ENCODE assay signal across 8 cellular contexts in genomic region chr4:99947608-99948007, GRCh38. TPM values are rescaled to one million over a fixed set of nuclear protein-coding genes. Genes with fewer than 3 reads are reported as not detected.
DNase-seq lines count a peak whose midpoint lies in the region; ATAC-seq, FAIRE-seq and TF ChIP-seq lines count a peak whose summit lies in the region.

No MANE protein-coding gene starts in this region.

- 0 out of 2 replicates have a peak, but pooled peaks cover 8% of the 10 kb centered on the region for H4K20me1 ChIP-seq in HepG2 (ENCODE audit: insufficient read depth, low read length)

- intact Hi-C loops in HepG2 (cut with micrococcal nuclease; ENCODE audit: unreplicated experiment) (no loop called here), right lobe of liver (cut with DNase I) (loop anchor here in 1 of 2 donors (10.0 kb wide), 1 partner anchor 53 kb away; the partner anchor contains the start of gene LAMTOR3), body of pancreas (cut with DNase I) (no loop called here)

- H3K4me1 ChIP-seq in HepG2 (ENCODE audit: insufficient read depth, low read length) (peaks cover 50% of the 10 kb centered on the region), right lobe of liver (peaks cover 0 to 18% (median 4%) of the 10 kb centered on the region in 4 donors), body of pancreas (peaks cover 32% of the 10 kb centered on the region), mucosa of rectum (ENCODE audit: control insufficient read depth in 2 of 2, insufficient read depth in 2 of 2, low read length in 2 of 2) (peaks cover 15 to 25% of the 10 kb centered on the region in 2 donors)

- peak overlapping the region; percentile 88 for H3K4me2 ChIP-seq in HepG2 (ENCODE audit: low read depth, low read length)

- peak overlapping the region; percentile 88 for H3K27ac ChIP-seq in HepG2 (ENCODE audit: extremely low read length, insufficient read depth, low read length)
- peak overlapping the region in 1 of 3 donors; percentile 77 for H3K27ac ChIP-seq in right lobe of liver
- H3K27ac ChIP-seq in body of pancreas, result peak overlapping the region; percentile 58 to 95 (median 89)
- H3K27ac ChIP-seq in mucosa of rectum (ENCODE audit: low read depth in 2 of 2, low read length in 2 of 2), result peak overlapping the region; percentile 98 to 99

- H2AFZ ChIP-seq in HepG2 (ENCODE audit: low read length), result no peak overlapping the region

- H3K79me2 ChIP-seq in HepG2 (ENCODE audit: insufficient read depth, low read length), result peaks cover 51% of the 10 kb centered on the region

- BruUV-seq in HepG2 (replicated peaks; lab: Mats Ljungman, UMichigan), result no TSS peak

- H3K27me3 ChIP-seq in HepG2 (ENCODE audit: control insufficient read depth in 1 of 2, insufficient read depth in 2 of 2, low read length in 2 of 2) (no peaks in the 10 kb centered on the region; a peak in 1 of 5 replicates), right lobe of liver (no peaks in the 10 kb centered on the region), body of pancreas (no peaks in the 10 kb centered on the region), mucosa of rectum (ENCODE audit: control insufficient read depth in 2 of 2, insufficient read depth in 2 of 2, low read length in 2 of 2) (no peaks in the 10 kb centered on the region)

- POLR2A ChIA-PET in HepG2 (lab: Yijun Ruan, JAX), result interaction anchor here (1.2 to 2.3 kb wide), 3 partner anchors 53 to 384 kb away, joined by 4 to 20 read pairs (median 7); partner anchors contain the start of genes LAMTOR3, MTTP and TRMT10A

- H3K9ac ChIP-seq in HepG2 (ENCODE audit: insufficient read depth, low read depth, low read length), result peak overlapping the region; percentile 78; the same call in 1 of the 2 replicates
- peak overlapping the region in 1 of 2 donors; percentile 96 for H3K9ac ChIP-seq in mucosa of rectum (ENCODE audit: low read depth in 1 of 2, low read length in 2 of 2)

- ATAC-seq in HepG2 (no peak), right lobe of liver (no peak), body of pancreas (no peak), GM21723 (IDR thresholded peaks at IDR 0.05; ENCODE audit: unreplicated experiment) (no peak), GM19035 (IDR thresholded peaks at IDR 0.05; ENCODE audit: unreplicated experiment) (no peak)

- TF ChIP-seq EP300 in HepG2 (IDR thresholded peaks at IDR 0.05; ENCODE audit: low read depth in 2 of 2, low read length in 2 of 2) (no peak), HepG2 (CRISPR knock-in tag; IDR thresholded peaks at IDR 0.05; ENCODE audit: borderline replicate concordance) (no peak)

- FAIRE-seq in HepG2 (lab: Jason Lieb, UNC), result no peak

- H3K4me3 ChIP-seq in HepG2 (replicated peaks in 1 of 3; ENCODE audit: insufficient read depth in 1 of 3, low read depth in 2 of 3, low read length in 3 of 3) (no peak overlapping the region; a peak in 1 of 6 replicates), right lobe of liver (peak overlapping the region in 1 of 3 donors; percentile 88), body of pancreas (no peak overlapping the region), mucosa of rectum (ENCODE audit: low read length in 2 of 2) (peak overlapping the region; percentile 11 to 90)

- H3K36me3 ChIP-seq in HepG2 (replicated peaks in 1 of 2; ENCODE audit: control insufficient read depth in 1 of 2, insufficient read depth in 2 of 2, low read length in 2 of 2) (no peaks in the 10 kb centered on the region), right lobe of liver (no peaks in the 10 kb centered on the region), body of pancreas (replicated peaks in 1 of 2; ENCODE audit: insufficient read depth in 1 of 2, low read depth in 2 of 2) (no peaks in the 10 kb centered on the region), mucosa of rectum (ENCODE audit: control insufficient read depth in 2 of 2, insufficient read depth in 2 of 2, low read length in 2 of 2) (no peaks in the 10 kb centered on the region)

- CTCF ChIA-PET in HepG2 (lab: Yijun Ruan, JAX; ENCODE audit: low intra/inter-chr PET ratio, low total read pairs), result no interaction called here

- in situ Hi-C loops in HepG2 (cut with HindIII; ENCODE audit: extremely low pct_ligation_motif_present, low pct_unique_long_range_greater_than_20kb), result loop anchor here (5.0 kb wide), 3 partner anchors 55 to 385 kb away; partner anchors contain the start of genes LAMTOR3 and TRMT10A

- H3K9me3 ChIP-seq in HepG2 (ENCODE audit: low read length), result no peaks in the 10 kb centered on the region
- no peaks in the 10 kb centered on the region for H3K9me3 ChIP-seq in right lobe of liver
- no peaks in the 10 kb centered on the region for H3K9me3 ChIP-seq in body of pancreas
- no peaks in the 10 kb centered on the region for H3K9me3 ChIP-seq in mucosa of rectum (ENCODE audit: control insufficient read depth in 2 of 2, low read length in 2 of 2)

- TF ChIP-seq POLR2A in HepG2 (IDR thresholded peaks at IDR 0.05; ENCODE audit: insufficient read depth in 1 of 2, low read depth in 2 of 2, low read length in 2 of 2) (0 out of 4 replicates have a peak, but pooled peaks of 1 of the 2 experiments have one; percentile 6), right lobe of liver (IDR thresholded peaks at IDR 0.05) (no peak), body of pancreas (IDR thresholded peaks at IDR 0.05) (no peak)

- TF ChIP-seq RAD21 in HepG2 (CRISPR knock-in tag; IDR thresholded peaks at IDR 0.05), result no peak

- no peak for DNase-seq in HepG2 (ENCODE audit: low spot score)
- DNase-seq in right lobe of liver, result no peak
- no peak for DNase-seq in body of pancreas
- DNase-seq in stimulated activated CD4-positive, alpha-beta T cell treated with anti-CD3 and anti-CD28 coated beads, Interleukin-4, amount 100 ng/mL, for 24 hours, result no peak
- no peak for DNase-seq in GF-D8 (lab: John Stamatoyannopoulos, UW)

- 85% methylated on average over 4 of the region's 4 CpGs for WGBS in HepG2 (ENCODE audit: low lambda C conversion rate)
- 62% methylated on average over 3 of the region's 4 CpGs for WGBS in right lobe of liver (ENCODE audit: insufficient coverage, low coverage, low lambda C conversion rate, missing lambda C conversion rate)
- 56 to 71% methylated on average over 4 of the region's 4 CpGs for WGBS in body of pancreas, 2 donors

- TF ChIP-seq CTCF in HepG2 (CRISPR knock-in tag; IDR thresholded peaks at IDR 0.05) (no peak), right lobe of liver (IDR thresholded peaks at IDR 0.05) (no peak), body of pancreas (IDR thresholded peaks at IDR 0.05) (no peak)

RNA-seq across cellular contexts. Expression of gene DNAJB14, which starts 1.2 kb away (rescaled TPM):
- 22.1 and 38.1 TPM in 2 replicates for total RNA-seq in HepG2 (2016; rRNA removed; fragmentation: Illumina TruSeq; extraction: Trizol)
- 3.8 and 5.8 TPM in 2 replicates for total RNA-seq in HepG2 (2016; cell fraction: cytosol; rRNA removed; fragmentation: Illumina TruSeq; extraction: Trizol; ENCODE audit: low read depth)
- 24.8 and 33.1 TPM in 2 replicates for total RNA-seq in HepG2 (2016; cell fraction: insoluble cytoplasmic fraction; rRNA removed; fragmentation: Illumina TruSeq; extraction: Trizol)
- 6.9 and 9.5 TPM in 2 replicates for total RNA-seq in HepG2 (2016; cell fraction: membrane; rRNA removed; fragmentation: Illumina TruSeq; extraction: Trizol)
- 38.0 and 42.0 TPM in 2 replicates for total RNA-seq in HepG2 (2016; cell fraction: nucleus; rRNA removed; fragmentation: Illumina TruSeq; extraction: Trizol)
- polyA plus RNA-seq in HepG2 (2011; rRNA removed), result 6.1 and 9.1 TPM in 2 replicates
- polyA plus RNA-seq in HepG2 (2011; cell fraction: cytosol; rRNA removed), result 6.1 and 7.4 TPM in 2 replicates
- 6.5 TPM in 2 replicates for polyA plus RNA-seq in HepG2 (2011; cell fraction: nucleus; rRNA removed)
- 14.2 and 32.4 TPM in 2 replicates for polyA plus RNA-seq in HepG2 (2012)
- polyA plus RNA-seq in HepG2 (2016; cell fraction: cytosol; fragmentation: Illumina TruSeq; extraction: Trizol; ENCODE audit: low read depth), result 0.84 and 1.7 TPM in 2 replicates
- 10.7 and 11.3 TPM in 2 replicates for polyA plus RNA-seq in HepG2 (2016; cell fraction: insoluble cytoplasmic fraction; fragmentation: Illumina TruSeq; extraction: Trizol; ENCODE audit: low read depth)
- 2.3 and 2.7 TPM in 2 replicates for polyA plus RNA-seq in HepG2 (2016; cell fraction: membrane; fragmentation: Illumina TruSeq; extraction: Trizol; ENCODE audit: low read depth)
- polyA plus RNA-seq in HepG2 (2016; cell fraction: nucleus; fragmentation: Illumina TruSeq; extraction: Trizol; ENCODE audit: insufficient read depth, low read depth), result 26.8 and 29.0 TPM in 2 replicates
- 3.1 and 3.6 TPM in 2 replicates for polyA minus RNA-seq in HepG2 (2011; rRNA and poly(A)+ RNA removed; ENCODE audit: low replicate concordance)
- 8.7 and 10.5 TPM in 2 replicates for polyA minus RNA-seq in HepG2 (2011; cell fraction: cytosol; rRNA and poly(A)+ RNA removed)
- polyA minus RNA-seq in HepG2 (2011; cell fraction: nucleus; rRNA and poly(A)+ RNA removed), result 56.1 and 64.0 TPM in 2 replicates
- total RNA-seq in right lobe of liver, result 10 to 100 TPM; 12.2 to 16.6 (median 16.1) TPM
- 10 to 100 TPM; 20.8 to 30.7 TPM for total RNA-seq in body of pancreas

RNA-seq across cellular contexts. Expression of gene H2AZ1, which starts 2.5 kb away (rescaled TPM):
- 574 and 800 TPM in 2 replicates for total RNA-seq in HepG2 (2016; rRNA removed; fragmentation: Illumina TruSeq; extraction: Trizol)
- 127 and 146 TPM in 2 replicates for total RNA-seq in HepG2 (2016; cell fraction: cytosol; rRNA removed; fragmentation: Illumina TruSeq; extraction: Trizol; ENCODE audit: low read depth)
- 574 and 896 TPM in 2 replicates for total RNA-seq in HepG2 (2016; cell fraction: insoluble cytoplasmic fraction; rRNA removed; fragmentation: Illumina TruSeq; extraction: Trizol)
- 202 and 214 TPM in 2 replicates for total RNA-seq in HepG2 (2016; cell fraction: membrane; rRNA removed; fragmentation: Illumina TruSeq; extraction: Trizol)
- 272 and 291 TPM in 2 replicates for total RNA-seq in HepG2 (2016; cell fraction: nucleus; rRNA removed; fragmentation: Illumina TruSeq; extraction: Trizol)
- polyA plus RNA-seq in HepG2 (2011; rRNA removed), result 204 and 301 TPM in 2 replicates
- polyA plus RNA-seq in HepG2 (2011; cell fraction: cytosol; rRNA removed), result 297 and 341 TPM in 2 replicates
- 85.7 and 89.0 TPM in 2 replicates for polyA plus RNA-seq in HepG2 (2011; cell fraction: nucleus; rRNA removed)
- 267 and 305 TPM in 2 replicates for polyA plus RNA-seq in HepG2 (2012)
- polyA plus RNA-seq in HepG2 (2016; cell fraction: cytosol; fragmentation: Illumina TruSeq; extraction: Trizol; ENCODE audit: low read depth), result 127 and 165 TPM in 2 replicates
- polyA plus RNA-seq in HepG2 (2016; cell fraction: insoluble cytoplasmic fraction; fragmentation: Illumina TruSeq; extraction: Trizol; ENCODE audit: low read depth), result 795 and 936 TPM in 2 replicates
- polyA plus RNA-seq in HepG2 (2016; cell fraction: membrane; fragmentation: Illumina TruSeq; extraction: Trizol; ENCODE audit: low read depth), result 186 and 215 TPM in 2 replicates
- polyA plus RNA-seq in HepG2 (2016; cell fraction: nucleus; fragmentation: Illumina TruSeq; extraction: Trizol; ENCODE audit: insufficient read depth, low read depth), result 460 and 464 TPM in 2 replicates
- 92.8 and 295 TPM in 2 replicates for polyA minus RNA-seq in HepG2 (2011; rRNA and poly(A)+ RNA removed; ENCODE audit: low replicate concordance)
- polyA minus RNA-seq in HepG2 (2011; cell fraction: cytosol; rRNA and poly(A)+ RNA removed), result 67.7 and 72.0 TPM in 2 replicates
- polyA minus RNA-seq in HepG2 (2011; cell fraction: nucleus; rRNA and poly(A)+ RNA removed), result 47.4 and 55.1 TPM in 2 replicates
- total RNA-seq in right lobe of liver, result 100 to 1,000 TPM in 1 of 6 experiments, 10 to 100 TPM in 5; 28.8 to 122 (median 42.9) TPM
- 10 to 100 TPM; 31.3 to 47.7 TPM for total RNA-seq in body of pancreas

RNA-seq across cellular contexts. Expression of gene LAMTOR3, which starts 53.4 kb away (rescaled TPM):
- 47.6 and 81.0 TPM in 2 replicates for total RNA-seq in HepG2 (2016; rRNA removed; fragmentation: Illumina TruSeq; extraction: Trizol)
- total RNA-seq in HepG2 (2016; cell fraction: cytosol; rRNA removed; fragmentation: Illumina TruSeq; extraction: Trizol; ENCODE audit: low read depth), result 10.6 and 13.0 TPM in 2 replicates
- total RNA-seq in HepG2 (2016; cell fraction: insoluble cytoplasmic fraction; rRNA removed; fragmentation: Illumina TruSeq; extraction: Trizol), result 48.9 and 81.8 TPM in 2 replicates
- total RNA-seq in HepG2 (2016; cell fraction: membrane; rRNA removed; fragmentation: Illumina TruSeq; extraction: Trizol), result 33.6 and 35.1 TPM in 2 replicates
- total RNA-seq in HepG2 (2016; cell fraction: nucleus; rRNA removed; fragmentation: Illumina TruSeq; extraction: Trizol), result 21.1 and 23.6 TPM in 2 replicates
- polyA plus RNA-seq in HepG2 (2011; rRNA removed), result 37.2 and 49.1 TPM in 2 replicates
- polyA plus RNA-seq in HepG2 (2011; cell fraction: cytosol; rRNA removed), result 18.2 and 34.5 TPM in 2 replicates
- polyA plus RNA-seq in HepG2 (2011; cell fraction: nucleus; rRNA removed), result 7.1 and 8.3 TPM in 2 replicates
- polyA plus RNA-seq in HepG2 (2012), result 26.1 and 31.9 TPM in 2 replicates
- polyA plus RNA-seq in HepG2 (2016; cell fraction: cytosol; fragmentation: Illumina TruSeq; extraction: Trizol; ENCODE audit: low read depth), result 11.8 and 15.4 TPM in 2 replicates
- polyA plus RNA-seq in HepG2 (2016; cell fraction: insoluble cytoplasmic fraction; fragmentation: Illumina TruSeq; extraction: Trizol; ENCODE audit: low read depth), result 79.9 and 90.6 TPM in 2 replicates
- 29.9 and 35.6 TPM in 2 replicates for polyA plus RNA-seq in HepG2 (2016; cell fraction: membrane; fragmentation: Illumina TruSeq; extraction: Trizol; ENCODE audit: low read depth)
- 32.3 and 35.9 TPM in 2 replicates for polyA plus RNA-seq in HepG2 (2016; cell fraction: nucleus; fragmentation: Illumina TruSeq; extraction: Trizol; ENCODE audit: insufficient read depth, low read depth)
- 5.5 and 8.5 TPM in 2 replicates for polyA minus RNA-seq in HepG2 (2011; rRNA and poly(A)+ RNA removed; ENCODE audit: low replicate concordance)
- polyA minus RNA-seq in HepG2 (2011; cell fraction: cytosol; rRNA and poly(A)+ RNA removed), result 10.5 and 16.0 TPM in 2 replicates
- 12.2 and 15.8 TPM in 2 replicates for polyA minus RNA-seq in HepG2 (2011; cell fraction: nucleus; rRNA and poly(A)+ RNA removed)
- total RNA-seq in right lobe of liver, result 10 to 100 TPM; 14.7 to 24.6 (median 18.9) TPM
- 10 to 100 TPM; 14.2 to 16.6 TPM for total RNA-seq in body of pancreas

Comparison
In these comparisons a context has a peak if more than half of its experiments do, and no peak if none do; other contexts are left out.
1. H3K4me3 ChIP-seq: peak in mucosa of rectum (2 of 2); none in HepG2 (0 of 3) and body of pancreas (0 of 2).